38 cellular contexts compared by ENCODE assay signal in genomic region chr2:169670937-169671336, GRCh38. TPM values are rescaled to one million over a fixed set of nuclear protein-coding genes. Genes with fewer than 3 reads are reported as not detected.
"Had no signal": no experiment of that assay in that cellular context is flagged by ENCODE, and none has a peak within 500 bp of the region (broad histone marks: within the 10 kb centered on the region; RNA-seq: fewer than 3 reads in every experiment).

No MANE protein-coding gene starts in this region.

- H3K9me3 ChIP-seq: MG63 had no signal

- DNase-seq: Karpas-422, Kasumi-1, MV-4-11, NCI-H1048, NCI-H1092, NCI-H1092 treated with DMSO at 0.1 percent for 48 hours, NCI-H1105, NCI-H1105 treated with DMSO at 0.1 percent for 48 hours, NCI-H1417, NCI-H1417 treated with DMSO at 0.1 percent for 48 hours, NCI-H1436, NCI-H1436 treated with DMSO at 0.1 percent for 48 hours, NCI-H146, NCI-H1694, NCI-H1694 treated with DMSO at 0.1 percent for 48 hours, NCI-H187, NCI-H187 treated with DMSO at 0.1 percent for 48 hours, NCI-H1930, NCI-H2029, NCI-H2029 treated with DMSO at 0.1 percent for 48 hours, NCI-H2081, NCI-H2081 treated with DMSO at 0.1 percent for 48 hours, NCI-H2107, NCI-H2171, NCI-H2171 treated with DMSO at 0.1 percent for 48 hours, NCI-H2227 treated with DMSO at 0.1 percent for 48 hours, NCI-H226, NCI-H345, NCI-H446, NCI-H446 treated with DMSO at 0.1 percent for 48 hours, NCI-H510A, NCI-H510A treated with DMSO at 0.1 percent for 48 hours, NCI-H524, NCI-H524 treated with DMSO at 0.1 percent for 48 hours had no signal

- H3K27me3 ChIP-seq: MG63 had no signal

- H3K4me3 ChIP-seq: MG63 had no signal

- H3K36me3 ChIP-seq: MG63 had no signal

RNA-seq across cellular contexts. Expression of gene CFAP210, which starts 23.3 kb away (rescaled TPM):
- total RNA-seq: LHCN-M2, M059J, MCF 10A had no signal
